25 cellular contexts compared by ENCODE assay signal in genomic region chr13:51966186-51966585, GRCh38.
"Had no signal": no experiment of that assay in that cellular context is flagged by ENCODE, and none has a peak within 500 bp of the region (broad histone marks: within the 10 kb centered on the region; RNA-seq: fewer than 3 reads in every experiment).

No MANE protein-coding gene starts in this region.

- H3K9me3 Mint-ChIP-seq: immature natural killer cell, mesothelial cell of epicardium, naive B cell had no signal

- H3K36me3 ChIP-seq: esophagus squamous epithelium, lower lobe of right lung had no signal

- DNase-seq: dermis blood vessel endothelial cell; dorsolateral prefrontal cortex; effector CD4-positive, alpha-beta T cell; effector memory CD4-positive, alpha-beta T cell; esophagus squamous epithelium; foreskin fibroblast; foreskin melanocyte; gastrocnemius medialis; glutamatergic neuron; head of caudate nucleus; heart right ventricle; hippocampal formation; immature natural killer cell; islet precursor cell; kidney; kidney glomerular epithelial cell; left colon; left ventricle myocardium superior; lower lobe of right lung; mesenchymal stem cell; mucosa of descending colon; naive B cell had no signal

- ATAC-seq: gastrocnemius medialis, heart right ventricle, left colon, left lobe of liver, left ventricle myocardium superior, lower lobe of right lung, mucosa of descending colon had no signal

- H3K27me3 ChIP-seq: dorsolateral prefrontal cortex, esophagus squamous epithelium, gastrocnemius medialis, heart right ventricle had no signal

- H3K27ac ChIP-seq: coronary artery, esophagus squamous epithelium, gastrocnemius medialis, lower lobe of right lung had no signal

- H3K36me3 Mint-ChIP-seq: naive B cell had no signal

- H3K4me1 ChIP-seq: esophagus squamous epithelium had no signal

- H3K9me3 ChIP-seq: esophagus squamous epithelium, gastrocnemius medialis, heart right ventricle, lower lobe of right lung, mucosa of descending colon had no signal

- H3K4me3 Mint-ChIP-seq: immature natural killer cell, mesothelial cell of epicardium, naive B cell had no signal

- H3K4me1 Mint-ChIP-seq: naive B cell had no signal

- H3K4me3 ChIP-seq: coronary artery, dorsolateral prefrontal cortex, esophagus squamous epithelium, gastrocnemius medialis, heart right ventricle, lower lobe of right lung, mucosa of descending colon had no signal

- H3K27ac Mint-ChIP-seq: immature natural killer cell, mesothelial cell of epicardium, naive B cell had no signal
